Comparison of ENCODE assay signal across 28 cellular contexts in the genomic region with DNA sequence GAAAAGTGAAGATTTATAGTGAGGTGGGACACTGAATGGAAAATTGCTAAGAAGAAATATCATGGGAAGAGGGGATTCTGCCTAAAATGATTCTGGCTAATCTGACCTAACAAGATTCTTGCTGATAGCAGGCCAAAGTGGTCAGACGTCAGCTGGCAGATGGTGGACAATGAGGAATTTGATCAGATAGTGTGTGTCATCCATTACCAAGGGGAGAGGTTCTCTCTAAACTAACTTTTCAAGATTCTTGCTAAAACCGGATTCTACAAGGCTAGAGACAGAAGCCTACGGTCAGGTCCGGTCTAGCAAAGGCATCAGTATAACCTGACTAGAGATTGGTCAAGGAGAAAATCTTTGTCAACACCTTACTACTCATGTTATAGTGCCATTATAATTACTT.
"Had no signal": no experiment of that assay in that cellular context is flagged by ENCODE, and none has a peak within 500 bp of the region (broad histone marks: within the 10 kb centered on the region; RNA-seq: fewer than 3 reads in every experiment).

No MANE protein-coding gene starts in this region.

- DNase-seq: activated B cell treated with CpG ODN at 0.5 μM for 24 hours; activated CD4-positive, alpha-beta memory T cell treated with anti-CD3 and anti-CD28 coated beads for 36 hours; activated CD4-positive, alpha-beta T cell treated with anti-CD3 and anti-CD28 coated beads for 36 hours; activated CD4-positive, alpha-beta T cell treated with anti-CD3 and anti-CD28 coated beads, Interleukin-2, amount 10 ng/mL, durations not matched to agents 24 days and 14 days; activated CD8-positive, alpha-beta memory T cell treated with anti-CD3 and anti-CD28 coated beads, Interleukin-2, amount 10 ng/mL, durations not matched to agents 7 days and 5 days; activated CD8-positive, alpha-beta memory T cell treated with anti-CD3 and anti-CD28 coated beads, Interleukin-2, amount 50 U/mL, for 4 hours; activated CD8-positive, alpha-beta T cell treated with anti-CD3 and anti-CD28 coated beads, Interleukin-2, amount 10 ng/mL, durations not matched to agents 7 days and 5 days; activated gamma-delta T cell; activated naive CD4-positive, alpha-beta T cell; activated naive CD4-positive, alpha-beta T cell treated with anti-CD3 and anti-CD28 coated beads, Interleukin-2, amount 10 ng/mL, durations not matched to agents 7 days and 5 days; activated naive CD8-positive, alpha-beta T cell treated with anti-CD3 and anti-CD28 coated beads, Interleukin-2, amount 10 ng/mL, durations not matched to agents 7 days and 5 days; activated T-cell treated with anti-CD3 and anti-CD28 coated beads, Interleukin-2, amount 50 U/mL, for 24 hours; activated T-cell treated with anti-CD3 and anti-CD28 coated beads, Interleukin-2, amount 50 U/mL, for 72 hours; brain microvascular endothelial cell; dorsolateral prefrontal cortex; effector memory CD4-positive, alpha-beta T cell; endodermal cell; foreskin fibroblast; heart left ventricle; T-helper 2 cell had no signal

- H3K36me3 Mint-ChIP-seq: activated CD4-positive, alpha-beta memory T cell treated with anti-CD3 and anti-CD28 coated beads for 36 hours; activated CD8-positive, alpha-beta memory T cell treated with anti-CD3 and anti-CD28 coated beads, Interleukin-2, amount 10 ng/mL, durations not matched to agents 7 days and 5 days; activated naive CD4-positive, alpha-beta T cell treated with anti-CD3 and anti-CD28 coated beads, Interleukin-2, amount 10 ng/mL, durations not matched to agents 7 days and 5 days; activated naive CD4-positive, alpha-beta T cell treated with anti-CD3 and anti-CD28 coated beads, Interleukin-2, amount 50 U/mL, for 72 hours; activated naive CD8-positive, alpha-beta T cell treated with anti-CD3 and anti-CD28 coated beads, Interleukin-2, amount 10 ng/mL, durations not matched to agents 7 days and 5 days had no signal

- H3K4me1 ChIP-seq: ascending aorta had no signal

- H3K27me3 Mint-ChIP-seq: activated B cell treated with CpG ODN at 0.5 μM for 24 hours; activated CD4-positive, alpha-beta memory T cell treated with anti-CD3 and anti-CD28 coated beads for 36 hours; activated CD4-positive, alpha-beta T cell treated with anti-CD3 and anti-CD28 coated beads, Interleukin-2, amount 10 ng/mL, durations not matched to agents 24 days and 14 days; activated CD8-positive, alpha-beta memory T cell treated with anti-CD3 and anti-CD28 coated beads, Interleukin-2, amount 10 ng/mL, durations not matched to agents 7 days and 5 days; activated naive CD4-positive, alpha-beta T cell treated with anti-CD3 and anti-CD28 coated beads, Interleukin-2, amount 10 ng/mL, durations not matched to agents 7 days and 5 days; activated naive CD8-positive, alpha-beta T cell treated with anti-CD3 and anti-CD28 coated beads, Interleukin-2, amount 10 ng/mL, durations not matched to agents 7 days and 5 days; activated T-cell treated with anti-CD3 and anti-CD28 coated beads, Interleukin-2, amount 50 U/mL, for 24 hours; central memory CD8-positive, alpha-beta T cell; dendritic cell treated with granulocyte-macrophage colony-stimulating factor and Interleukin-4, amounts not matched to agents 40 ng/mL and 50 ng/mL, for 4 days had no signal

- ATAC-seq: activated CD4-positive, alpha-beta T cell treated with anti-CD3 and anti-CD28 coated beads for 36 hours; activated CD4-positive, CD25-positive, alpha-beta regulatory T cell treated with anti-CD3 and anti-CD28 coated beads, Interleukin-2, amount 50 U/mL, for 24 hours; activated CD8-positive, alpha-beta memory T cell treated with anti-CD3 and anti-CD28 coated beads, Interleukin-2, amount 10 ng/mL, durations not matched to agents 7 days and 5 days; activated CD8-positive, alpha-beta T cell treated with anti-CD3 and anti-CD28 coated beads, Interleukin-2, amount 10 ng/mL, durations not matched to agents 7 days and 5 days; activated naive CD4-positive, alpha-beta T cell treated with anti-CD3 and anti-CD28 coated beads, Interleukin-2, amount 50 U/mL, for 72 hours; activated T-cell treated with anti-CD3 and anti-CD28 coated beads, Interleukin-2, amount 50 U/mL, for 72 hours; esophagus mucosa; heart left ventricle had no signal

- H3K27me3 ChIP-seq: ascending aorta, brain microvascular endothelial cell, dorsolateral prefrontal cortex, heart left ventricle had no signal

- H3K4me3 ChIP-seq: ascending aorta, coronary artery, dorsolateral prefrontal cortex, heart left ventricle had no signal

- H3K36me3 ChIP-seq: ascending aorta, brain microvascular endothelial cell, heart left ventricle had no signal

- H3K4me3 Mint-ChIP-seq: activated B cell treated with CpG ODN at 0.5 μM for 24 hours; activated CD4-positive, alpha-beta memory T cell treated with anti-CD3 and anti-CD28 coated beads for 36 hours; activated CD4-positive, alpha-beta T cell treated with anti-CD3 and anti-CD28 coated beads for 36 hours; activated CD4-positive, alpha-beta T cell treated with anti-CD3 and anti-CD28 coated beads, Interleukin-2, amount 10 ng/mL, durations not matched to agents 24 days and 14 days; activated CD8-positive, alpha-beta memory T cell treated with anti-CD3 and anti-CD28 coated beads, Interleukin-2, amount 10 ng/mL, durations not matched to agents 7 days and 5 days; activated CD8-positive, alpha-beta T cell treated with anti-CD3 and anti-CD28 coated beads, Interleukin-2, amount 10 ng/mL, durations not matched to agents 7 days and 5 days; activated naive CD4-positive, alpha-beta T cell treated with anti-CD3 and anti-CD28 coated beads, Interleukin-2, amount 10 ng/mL, durations not matched to agents 7 days and 5 days; activated naive CD8-positive, alpha-beta T cell treated with anti-CD3 and anti-CD28 coated beads, Interleukin-2, amount 10 ng/mL, durations not matched to agents 7 days and 5 days; activated T-cell treated with anti-CD3 and anti-CD28 coated beads, Interleukin-2, amount 50 U/mL, for 24 hours; activated T-cell treated with anti-CD3 and anti-CD28 coated beads, Interleukin-2, amount 50 U/mL, for 72 hours; central memory CD8-positive, alpha-beta T cell; dendritic cell treated with granulocyte-macrophage colony-stimulating factor and Interleukin-4, amounts not matched to agents 40 ng/mL and 50 ng/mL, for 4 days; endodermal cell had no signal

- H3K9me3 Mint-ChIP-seq: activated B cell treated with CpG ODN at 0.5 μM for 24 hours; activated naive CD4-positive, alpha-beta T cell treated with anti-CD3 and anti-CD28 coated beads, Interleukin-2, amount 10 ng/mL, durations not matched to agents 7 days and 5 days; dendritic cell treated with granulocyte-macrophage colony-stimulating factor and Interleukin-4, amounts not matched to agents 40 ng/mL and 50 ng/mL, for 4 days had no signal

- H3K27ac ChIP-seq: ascending aorta, brain microvascular endothelial cell, coronary artery, heart left ventricle, VCaP had no signal

- H3K9me3 ChIP-seq: ascending aorta had no signal

- H3K4me1 Mint-ChIP-seq: activated CD4-positive, alpha-beta T cell treated with anti-CD3 and anti-CD28 coated beads for 36 hours; activated CD4-positive, alpha-beta T cell treated with anti-CD3 and anti-CD28 coated beads, Interleukin-2, amount 10 ng/mL, durations not matched to agents 24 days and 14 days; activated naive CD4-positive, alpha-beta T cell treated with anti-CD3 and anti-CD28 coated beads, Interleukin-2, amount 10 ng/mL, durations not matched to agents 7 days and 5 days; activated naive CD8-positive, alpha-beta T cell treated with anti-CD3 and anti-CD28 coated beads, Interleukin-2, amount 10 ng/mL, durations not matched to agents 7 days and 5 days; central memory CD8-positive, alpha-beta T cell had no signal

- H3K27ac Mint-ChIP-seq: activated B cell treated with CpG ODN at 0.5 μM for 24 hours; activated CD4-positive, alpha-beta memory T cell treated with anti-CD3 and anti-CD28 coated beads for 36 hours; activated CD4-positive, alpha-beta T cell treated with anti-CD3 and anti-CD28 coated beads for 36 hours; activated CD4-positive, alpha-beta T cell treated with anti-CD3 and anti-CD28 coated beads, Interleukin-2, amount 10 ng/mL, durations not matched to agents 24 days and 14 days; activated CD8-positive, alpha-beta memory T cell treated with anti-CD3 and anti-CD28 coated beads, Interleukin-2, amount 10 ng/mL, durations not matched to agents 7 days and 5 days; activated CD8-positive, alpha-beta T cell treated with anti-CD3 and anti-CD28 coated beads, Interleukin-2, amount 10 ng/mL, durations not matched to agents 7 days and 5 days; activated naive CD4-positive, alpha-beta T cell treated with anti-CD3 and anti-CD28 coated beads, Interleukin-2, amount 10 ng/mL, durations not matched to agents 7 days and 5 days; activated naive CD4-positive, alpha-beta T cell treated with anti-CD3 and anti-CD28 coated beads, Interleukin-2, amount 50 U/mL, for 72 hours; activated naive CD8-positive, alpha-beta T cell treated with anti-CD3 and anti-CD28 coated beads, Interleukin-2, amount 10 ng/mL, durations not matched to agents 7 days and 5 days; activated T-cell treated with anti-CD3 and anti-CD28 coated beads, Interleukin-2, amount 50 U/mL, for 24 hours; activated T-cell treated with anti-CD3 and anti-CD28 coated beads, Interleukin-2, amount 50 U/mL, for 72 hours; dendritic cell treated with granulocyte-macrophage colony-stimulating factor and Interleukin-4, amounts not matched to agents 40 ng/mL and 50 ng/mL, for 4 days; endodermal cell had no signal
